1 cellular context compared by ENCODE assay signal in the genomic region with DNA sequence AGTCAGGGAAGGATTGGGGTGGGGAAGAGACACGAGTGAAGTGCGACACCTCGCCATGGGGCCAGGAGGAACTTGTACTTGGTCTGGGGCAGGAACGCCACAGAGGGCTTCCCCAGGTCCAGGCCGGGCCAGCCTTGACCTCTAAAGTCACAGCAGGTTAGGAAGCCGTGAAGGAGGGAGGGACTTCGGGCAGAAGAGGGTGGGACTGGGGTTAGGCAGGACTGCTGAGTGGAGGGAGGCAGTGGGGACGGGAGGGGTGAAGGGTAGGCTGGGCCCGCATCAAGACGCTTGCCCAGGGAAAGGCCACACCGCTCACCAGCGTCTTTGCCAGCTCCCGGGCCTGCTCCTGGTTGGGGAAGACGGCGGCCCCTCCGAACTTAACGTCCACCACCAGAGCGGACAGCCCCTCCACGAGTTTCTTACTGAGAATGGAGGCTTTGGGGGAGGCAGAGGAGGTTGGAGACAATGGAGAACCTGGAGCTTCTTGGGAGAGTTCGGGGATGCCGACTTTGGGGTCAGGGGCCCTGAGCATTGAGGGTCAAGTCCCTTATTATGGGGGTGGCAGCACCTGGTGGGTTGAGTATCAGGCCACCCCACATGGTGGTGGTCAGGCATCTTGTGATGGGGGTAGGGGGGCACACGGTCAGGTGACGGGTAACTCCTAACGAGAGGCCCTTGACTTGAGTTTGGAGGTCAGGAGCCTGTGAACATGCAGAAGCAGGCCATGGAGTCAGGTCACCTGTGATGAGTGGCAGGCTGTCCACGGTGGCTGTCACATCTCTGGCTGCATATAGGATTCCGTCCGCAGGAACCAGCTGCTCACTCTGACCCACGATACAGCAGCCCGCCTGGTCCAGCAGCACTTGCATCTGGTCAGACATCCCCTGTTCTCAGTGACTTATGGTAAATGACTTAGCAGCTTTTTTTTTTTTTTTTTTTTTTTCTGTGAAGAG.
TF ChIP-seq lines count a peak whose summit lies in the region.

No MANE protein-coding gene starts in this region.

TF ChIP-seq in HepG2, 621 proteins besides CTCF, POLR2A, EP300 and RAD21 (continued from another document and continues in another):
- TF ChIP-seq, protein P1, sequence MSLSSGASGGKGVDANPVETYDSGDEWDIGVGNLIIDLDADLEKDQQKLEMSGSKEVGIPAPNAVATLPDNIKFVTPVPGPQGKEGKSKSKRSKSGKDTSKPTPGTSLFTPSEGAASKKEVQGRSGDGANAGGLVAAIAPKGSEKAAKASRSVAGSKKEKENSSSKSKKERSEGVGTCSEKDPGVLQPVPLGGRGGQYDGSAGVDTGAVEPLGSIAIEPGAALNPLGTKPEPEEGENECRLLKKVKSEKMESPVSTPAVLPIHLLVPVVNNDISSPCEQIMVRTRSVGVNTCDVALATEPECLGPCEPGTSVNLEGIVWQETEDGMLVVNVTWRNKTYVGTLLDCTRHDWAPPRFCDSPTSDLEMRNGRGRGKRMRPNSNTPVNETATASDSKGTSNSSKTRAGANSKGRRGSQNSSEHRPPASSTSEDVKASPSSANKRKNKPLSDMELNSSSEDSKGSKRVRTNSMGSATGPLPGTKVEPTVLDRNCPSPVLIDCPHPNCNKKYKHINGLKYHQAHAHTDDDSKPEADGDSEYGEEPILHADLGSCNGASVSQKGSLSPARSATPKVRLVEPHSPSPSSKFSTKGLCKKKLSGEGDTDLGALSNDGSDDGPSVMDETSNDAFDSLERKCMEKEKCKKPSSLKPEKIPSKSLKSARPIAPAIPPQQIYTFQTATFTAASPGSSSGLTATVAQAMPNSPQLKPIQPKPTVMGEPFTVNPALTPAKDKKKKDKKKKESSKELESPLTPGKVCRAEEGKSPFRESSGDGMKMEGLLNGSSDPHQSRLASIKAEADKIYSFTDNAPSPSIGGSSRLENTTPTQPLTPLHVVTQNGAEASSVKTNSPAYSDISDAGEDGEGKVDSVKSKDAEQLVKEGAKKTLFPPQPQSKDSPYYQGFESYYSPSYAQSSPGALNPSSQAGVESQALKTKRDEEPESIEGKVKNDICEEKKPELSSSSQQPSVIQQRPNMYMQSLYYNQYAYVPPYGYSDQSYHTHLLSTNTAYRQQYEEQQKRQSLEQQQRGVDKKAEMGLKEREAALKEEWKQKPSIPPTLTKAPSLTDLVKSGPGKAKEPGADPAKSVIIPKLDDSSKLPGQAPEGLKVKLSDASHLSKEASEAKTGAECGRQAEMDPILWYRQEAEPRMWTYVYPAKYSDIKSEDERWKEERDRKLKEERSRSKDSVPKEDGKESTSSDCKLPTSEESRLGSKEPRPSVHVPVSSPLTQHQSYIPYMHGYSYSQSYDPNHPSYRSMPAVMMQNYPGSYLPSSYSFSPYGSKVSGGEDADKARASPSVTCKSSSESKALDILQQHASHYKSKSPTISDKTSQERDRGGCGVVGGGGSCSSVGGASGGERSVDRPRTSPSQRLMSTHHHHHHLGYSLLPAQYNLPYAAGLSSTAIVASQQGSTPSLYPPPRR (CRISPR knock-in tag; IDR thresholded peaks at IDR 0.05; ENCODE audit: borderline replicate concordance): peak; percentile 67
- no peak for TF ChIP-seq ZNF839 (CRISPR knock-in tag; IDR thresholded peaks at IDR 0.05; ENCODE audit: borderline replicate concordance)
- no peak; the same call in 1 of the 2 replicates for TF ChIP-seq PITX1 (CRISPR knock-in tag; IDR thresholded peaks at IDR 0.05)
- no peak for TF ChIP-seq CCAR2 (optimal IDR thresholded peaks at IDR 0.05; ENCODE audit: low read depth, low read length)
- no peak for TF ChIP-seq ZNF280B (CRISPR knock-in tag; IDR thresholded peaks at IDR 0.05; ENCODE audit: borderline replicate concordance)
- no peak for TF ChIP-seq PLRG1 (conservative IDR thresholded peaks at IDR 0.05)
- no peak for TF ChIP-seq ZNF567 (CRISPR knock-in tag; IDR thresholded peaks at IDR 0.05; ENCODE audit: borderline replicate concordance)
- TF ChIP-seq HNF4G (IDR thresholded peaks at IDR 0.05; ENCODE audit: borderline replicate concordance, low read depth, low read length): no peak
- no peak for TF ChIP-seq HNF4G (CRISPR knock-in tag; IDR thresholded peaks at IDR 0.05; ENCODE audit: borderline replicate concordance, low read depth)
- TF ChIP-seq ZNF589 (CRISPR knock-in tag; conservative IDR thresholded peaks at IDR 0.05): 0 out of 2 replicates have a peak, but pooled peaks have one; percentile 3
- TF ChIP-seq TCF12 (IDR thresholded peaks at IDR 0.05): no peak
- TF ChIP-seq TCF12 (CRISPR knock-in tag; IDR thresholded peaks at IDR 0.05): no peak
- TF ChIP-seq SPEN (CRISPR knock-in tag; IDR thresholded peaks at IDR 0.05; ENCODE audit: low read depth): peak; percentile 70; the same call in 1 of the 2 replicates
- no peak for TF ChIP-seq ZNF430 (CRISPR knock-in tag; IDR thresholded peaks at IDR 0.05)
- no peak for TF ChIP-seq CCDC6 (CRISPR knock-in tag; IDR thresholded peaks at IDR 0.05)
- TF ChIP-seq PRPF4 (IDR thresholded peaks at IDR 0.05; ENCODE audit: low read depth, low read length, poor library complexity, severe bottlenecking): no peak
- TF ChIP-seq ZC3H13 (CRISPR knock-in tag; IDR thresholded peaks at IDR 0.05): no peak; the same call in 1 of the 2 replicates
- TF ChIP-seq PRMT3 (CRISPR knock-in tag; IDR thresholded peaks at IDR 0.05; ENCODE audit: borderline replicate concordance, low read depth): no peak
- no peak for TF ChIP-seq AFF4 (CRISPR knock-in tag; IDR thresholded peaks at IDR 0.05)
- TF ChIP-seq FIP1L1 (IDR thresholded peaks at IDR 0.05; ENCODE audit: borderline replicate concordance, insufficient read depth, low read depth, low read length): 0 out of 2 replicates have a peak, but pooled peaks have one; percentile 25
- no peak for TF ChIP-seq RNF219 (CRISPR knock-in tag; IDR thresholded peaks at IDR 0.05)
- TF ChIP-seq, protein P2, sequence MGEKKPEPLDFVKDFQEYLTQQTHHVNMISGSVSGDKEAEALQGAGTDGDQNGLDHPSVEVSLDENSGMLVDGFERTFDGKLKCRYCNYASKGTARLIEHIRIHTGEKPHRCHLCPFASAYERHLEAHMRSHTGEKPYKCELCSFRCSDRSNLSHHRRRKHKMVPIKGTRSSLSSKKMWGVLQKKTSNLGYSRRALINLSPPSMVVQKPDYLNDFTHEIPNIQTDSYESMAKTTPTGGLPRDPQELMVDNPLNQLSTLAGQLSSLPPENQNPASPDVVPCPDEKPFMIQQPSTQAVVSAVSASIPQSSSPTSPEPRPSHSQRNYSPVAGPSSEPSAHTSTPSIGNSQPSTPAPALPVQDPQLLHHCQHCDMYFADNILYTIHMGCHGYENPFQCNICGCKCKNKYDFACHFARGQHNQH (CRISPR knock-in tag; IDR thresholded peaks at IDR 0.05): no peak
- TF ChIP-seq ZNF878 (CRISPR knock-in tag; IDR thresholded peaks at IDR 0.05): no peak
- no peak for TF ChIP-seq ELK4 (CRISPR knock-in tag; IDR thresholded peaks at IDR 0.05; ENCODE audit: borderline replicate concordance)
- no peak for TF ChIP-seq TBL1XR1 (IDR thresholded peaks at IDR 0.05; ENCODE audit: borderline replicate concordance, low read length, partially characterized antibody)
- no peak for TF ChIP-seq WIZ (CRISPR knock-in tag; IDR thresholded peaks at IDR 0.05)
- peak; percentile 46; the same call in 1 of the 2 replicates for TF ChIP-seq ZNF749 (CRISPR knock-in tag; IDR thresholded peaks at IDR 0.05; ENCODE audit: borderline replicate concordance)
- 0 out of 2 replicates have a peak, but pooled peaks have one; percentile 22 for TF ChIP-seq ZNF383 (CRISPR knock-in tag; IDR thresholded peaks at IDR 0.05; ENCODE audit: borderline replicate concordance)
- no peak for TF ChIP-seq ZNF547 (CRISPR knock-in tag; IDR thresholded peaks at IDR 0.05)
- 0 out of 2 replicates have a peak, but pooled peaks have one; percentile 6 for TF ChIP-seq ARID4A (CRISPR knock-in tag; IDR thresholded peaks at IDR 0.05; ENCODE audit: borderline replicate concordance)
- no peak for TF ChIP-seq SCMH1 (CRISPR knock-in tag; IDR thresholded peaks at IDR 0.05; ENCODE audit: borderline replicate concordance)
